Comparison of ENCODE assay signal across 1 cellular context in genomic region chr2:72825271-72826155, GRCh38.
TF ChIP-seq lines count a peak whose summit lies in the region.

Gene EXOC6B (minus strand): TSS chr2:72826033.

TF ChIP-seq in H1, 55 proteins besides CTCF, POLR2A, EP300 and RAD21 (continued from another document):
- TF ChIP-seq CHD7 (IDR thresholded peaks at IDR 0.05; ENCODE audit: insufficient replicate concordance, low read length) (no peak), RXRA (IDR thresholded peaks at IDR 0.05; ENCODE audit: insufficient read depth, low read depth, low read length) (no peak), KDM5A (IDR thresholded peaks at IDR 0.05; ENCODE audit: low read length) (0 out of 2 replicates have a peak, but pooled peaks have one; percentile 36), CHD2 (IDR thresholded peaks at IDR 0.05; ENCODE audit: low read length) (no peak; the same call in 1 of the 2 replicates), HDAC6 (IDR thresholded peaks at IDR 0.05; ENCODE audit: low read depth, low read length) (no peak), SIN3A (conservative IDR thresholded peaks at IDR 0.05 in 1 of 2, IDR thresholded peaks at IDR 0.05 in 1 of 2; ENCODE audit: low read depth in 1 of 2, low read length in 2 of 2) (no peak), TAF1 (IDR thresholded peaks at IDR 0.05; ENCODE audit: low read depth, low read length) (peak; percentile 99), ZNF274 (IDR thresholded peaks at IDR 0.05; ENCODE audit: borderline replicate concordance, extremely low read depth, low read length) (no peak), HDAC2 (IDR thresholded peaks at IDR 0.05; ENCODE audit: borderline replicate concordance in 1 of 2, low read depth in 2 of 2, low read length in 2 of 2) (no peak; a peak in 1 of 4 replicates), JUN (IDR thresholded peaks at IDR 0.05; ENCODE audit: low read depth, low read length) (no peak), SUZ12 (IDR thresholded peaks at IDR 0.05; ENCODE audit: low read length) (no peak), POU5F1 (IDR thresholded peaks at IDR 0.05; ENCODE audit: low read depth, low read length) (no peak), YY1 (IDR thresholded peaks at IDR 0.05; ENCODE audit: low read depth, low read length) (peak; percentile 88), SIRT6 (IDR thresholded peaks at IDR 0.05; ENCODE audit: low read length) (no peak), SAP30 (IDR thresholded peaks at IDR 0.05; ENCODE audit: insufficient read depth, insufficient replicate concordance, low read length) (no peak), E2F6 (IDR thresholded peaks at IDR 0.05) (no peak), RFX5 (IDR thresholded peaks at IDR 0.05; ENCODE audit: borderline replicate concordance, low read depth, low read length) (no peak), ATF2 (IDR thresholded peaks at IDR 0.05; ENCODE audit: low read length) (peak; percentile 65; the same call in 1 of the 2 replicates), NANOG (IDR thresholded peaks at IDR 0.05; ENCODE audit: insufficient read depth, low read depth, low read length, poor library complexity, severe bottlenecking) (no peak), BCL11A (IDR thresholded peaks at IDR 0.05; ENCODE audit: low read depth in 2 of 2, low read length in 2 of 2) (no peak), SP2 (IDR thresholded peaks at IDR 0.05; ENCODE audit: low read length) (no peak), CBX8 (IDR thresholded peaks at IDR 0.05; ENCODE audit: borderline replicate concordance, low read depth, low read length) (no peak), GTF2F1 (IDR thresholded peaks at IDR 0.05; ENCODE audit: borderline replicate concordance, low read depth, low read length) (no peak; the same call in 1 of the 2 replicates), BACH1 (IDR thresholded peaks at IDR 0.05; ENCODE audit: low read length) (no peak), CTBP2 (IDR thresholded peaks at IDR 0.05; ENCODE audit: borderline replicate concordance, insufficient read depth, insufficient read length, low read length) (no peak), PHF8 (conservative IDR thresholded peaks at IDR 0.05; ENCODE audit: low read depth, low read length) (peak; percentile 95), CREB1 (IDR thresholded peaks at IDR 0.05) (peak; percentile 97), TCF12 (IDR thresholded peaks at IDR 0.05; ENCODE audit: low read depth, low read length) (no peak), SRF (IDR thresholded peaks at IDR 0.05; ENCODE audit: low read depth, low read length) (no peak), SIX5 (IDR thresholded peaks at IDR 0.05; ENCODE audit: low read depth, low read length) (peak; percentile 81), RBBP5 (IDR thresholded peaks at IDR 0.05; ENCODE audit: borderline replicate concordance, low read depth, low read length) (peak; percentile 87; the same call in 1 of the 2 replicates), CBX5 (IDR thresholded peaks at IDR 0.05; ENCODE audit: low read depth, low read length) (no peak), SP1 (IDR thresholded peaks at IDR 0.05; ENCODE audit: low read depth, low read length) (peak; percentile 88), RNF2 (IDR thresholded peaks at IDR 0.05; ENCODE audit: borderline replicate concordance, low read depth, low read length, missing control alignments, poor library complexity, severe bottlenecking) (no peak), EGR1 (IDR thresholded peaks at IDR 0.05; ENCODE audit: borderline replicate concordance, low read depth, low read length) (no peak), BRCA1 (IDR thresholded peaks at IDR 0.05; ENCODE audit: low read depth, low read length) (no peak), TBP (IDR thresholded peaks at IDR 0.05; ENCODE audit: low read depth, low read length) (peak; percentile 87), ASH2L (IDR thresholded peaks at IDR 0.05; ENCODE audit: low read length) (peak; percentile 72), KDM1A (IDR thresholded peaks at IDR 0.05; ENCODE audit: borderline replicate concordance, low read length) (no peak), KDM4A (IDR thresholded peaks at IDR 0.05; ENCODE audit: low read depth, low read length, severe bottlenecking) (peak; percentile 88), EZH2 (IDR thresholded peaks at IDR 0.05; ENCODE audit: low read depth, low read length, severe bottlenecking) (no peak), NRF1 (IDR thresholded peaks at IDR 0.05; ENCODE audit: low read depth, low read length) (no peak), CEBPB (IDR thresholded peaks at IDR 0.05; ENCODE audit: low read depth, low read length) (peak; percentile 85), TEAD4 (IDR thresholded peaks at IDR 0.05; ENCODE audit: low read depth, low read length) (peak; percentile 71), FOSL1 (IDR thresholded peaks at IDR 0.05; ENCODE audit: insufficient read depth, low read depth, low read length) (no peak), SP4 (IDR thresholded peaks at IDR 0.05; ENCODE audit: low read length) (no peak)
- TF ChIP-seq, protein P1, sequence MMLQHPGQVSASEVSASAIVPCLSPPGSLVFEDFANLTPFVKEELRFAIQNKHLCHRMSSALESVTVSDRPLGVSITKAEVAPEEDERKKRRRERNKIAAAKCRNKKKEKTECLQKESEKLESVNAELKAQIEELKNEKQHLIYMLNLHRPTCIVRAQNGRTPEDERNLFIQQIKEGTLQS (IDR thresholded peaks at IDR 0.05; ENCODE audit: insufficient read depth, low read depth, low read length): peak; percentile 47; the same call in 1 of the 2 replicates
- TF ChIP-seq, protein P2, sequence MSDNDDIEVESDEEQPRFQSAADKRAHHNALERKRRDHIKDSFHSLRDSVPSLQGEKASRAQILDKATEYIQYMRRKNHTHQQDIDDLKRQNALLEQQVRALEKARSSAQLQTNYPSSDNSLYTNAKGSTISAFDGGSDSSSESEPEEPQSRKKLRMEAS (IDR thresholded peaks at IDR 0.05): no peak
- TF ChIP-seq, protein P3, sequence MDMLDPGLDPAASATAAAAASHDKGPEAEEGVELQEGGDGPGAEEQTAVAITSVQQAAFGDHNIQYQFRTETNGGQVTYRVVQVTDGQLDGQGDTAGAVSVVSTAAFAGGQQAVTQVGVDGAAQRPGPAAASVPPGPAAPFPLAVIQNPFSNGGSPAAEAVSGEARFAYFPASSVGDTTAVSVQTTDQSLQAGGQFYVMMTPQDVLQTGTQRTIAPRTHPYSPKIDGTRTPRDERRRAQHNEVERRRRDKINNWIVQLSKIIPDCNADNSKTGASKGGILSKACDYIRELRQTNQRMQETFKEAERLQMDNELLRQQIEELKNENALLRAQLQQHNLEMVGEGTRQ (IDR thresholded peaks at IDR 0.05; ENCODE audit: low read length): no peak
